In the genomic region with DNA sequence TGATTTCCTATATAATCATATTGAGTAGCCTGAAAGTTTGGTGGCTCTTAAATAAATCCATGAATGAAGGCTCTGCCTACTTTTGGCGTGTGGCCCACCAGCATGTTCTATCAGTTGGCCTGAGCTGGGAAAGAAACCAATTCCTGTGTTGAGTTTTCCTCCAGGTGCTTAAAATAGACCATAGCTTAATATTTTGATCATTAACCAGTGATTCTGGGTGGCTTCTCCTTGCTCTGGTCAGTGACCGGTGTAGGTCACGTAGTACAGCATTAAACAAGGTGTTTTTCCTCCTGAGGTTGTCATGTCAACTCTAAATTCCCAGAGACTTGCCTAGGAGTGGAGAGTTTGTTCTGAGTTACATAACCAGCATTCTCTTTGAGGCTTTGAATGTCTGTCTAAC, we compare ENCODE assay signal across 21 cellular contexts. TPM values are rescaled to one million over a fixed set of nuclear protein-coding genes. Genes with fewer than 3 reads are reported as not detected.
DNase-seq lines count a peak whose midpoint lies in the region; ATAC-seq and TF ChIP-seq lines count a peak whose summit lies in the region.
"Had no signal": no experiment of that assay in that cellular context is flagged by ENCODE, and none has a peak within 500 bp of the region (broad histone marks: within the 10 kb centered on the region; RNA-seq: fewer than 3 reads in every experiment).

No MANE protein-coding gene starts in this region.

- DNase-seq in Right ventricle myocardium superior: peak; percentile 45
- DNase-seq in right atrium auricular region (ENCODE audit: low spot score): no peak
- DNase-seq in right cardiac atrium: peak in 2 of 3 donors; percentile 26 to 69
- peak in 2 of 3 donors; percentile 39 to 49 for DNase-seq in mucosa of descending colon
- DNase-seq in upper lobe of right lung: no peak
- no peak for DNase-seq in SW480 (ENCODE audit: low spot score)
- no peak for DNase-seq in activated naive CD8-positive, alpha-beta T cell treated with anti-CD3 and anti-CD28 coated beads, Interleukin-2, amount 50 U/mL, for 24 hours
- DNase-seq: ACHN; activated CD4-positive, alpha-beta memory T cell treated with anti-CD3 and anti-CD28 coated beads, Interleukin-2, amount 10 ng/mL, durations not matched to agents 7 days and 5 days; CD4-positive, alpha-beta T cell; foreskin melanocyte; GM23248; Kasumi-1; naive thymus-derived CD8-positive, alpha-beta T cell; NCI-H1417; stimulated activated naive CD8-positive, alpha-beta T cell treated with anti-CD3 and anti-CD28 coated beads, Interleukin-15, amount 100 ng/mL, for 72 hours had no signal

- no peaks in the 10 kb centered on the region for H3K9me3 Mint-ChIP-seq in activated naive CD8-positive, alpha-beta T cell treated with anti-CD3 and anti-CD28 coated beads, Interleukin-2, amount 50 U/mL, for 24 hours
- H3K9me3 Mint-ChIP-seq: activated CD4-positive, alpha-beta memory T cell treated with anti-CD3 and anti-CD28 coated beads, Interleukin-2, amount 10 ng/mL, durations not matched to agents 7 days and 5 days; CD4-positive, alpha-beta T cell; naive thymus-derived CD8-positive, alpha-beta T cell; stimulated activated naive CD8-positive, alpha-beta T cell treated with anti-CD3 and anti-CD28 coated beads, Interleukin-15, amount 100 ng/mL, for 72 hours had no signal

- H3K27ac ChIP-seq in right atrium auricular region: no peak overlapping the region
- H3K27ac ChIP-seq in right cardiac atrium (ENCODE audit: low read length): no peak overlapping the region
- peak overlapping the region; percentile 43 for H3K27ac ChIP-seq in upper lobe of right lung
- H3K27ac ChIP-seq: GM23248, vagina, VCaP had no signal

- H3K4me1 Mint-ChIP-seq in activated naive CD8-positive, alpha-beta T cell treated with anti-CD3 and anti-CD28 coated beads, Interleukin-2, amount 50 U/mL, for 24 hours: peaks cover 71% of the 10 kb centered on the region

- H3K4me3 Mint-ChIP-seq in activated naive CD8-positive, alpha-beta T cell treated with anti-CD3 and anti-CD28 coated beads, Interleukin-2, amount 50 U/mL, for 24 hours: no peak overlapping the region
- H3K4me3 Mint-ChIP-seq: CD4-positive, alpha-beta T cell; naive thymus-derived CD8-positive, alpha-beta T cell; stimulated activated naive CD8-positive, alpha-beta T cell treated with anti-CD3 and anti-CD28 coated beads, Interleukin-15, amount 100 ng/mL, for 72 hours had no signal

- H3K27me3 ChIP-seq in right atrium auricular region (no peaks in the 10 kb centered on the region), right cardiac atrium (ENCODE audit: control insufficient read depth, insufficient read depth) (no peaks in the 10 kb centered on the region), upper lobe of right lung (no peaks in the 10 kb centered on the region)
- H3K27me3 ChIP-seq: vagina had no signal

- H3K9me3 ChIP-seq in right atrium auricular region (no peaks in the 10 kb centered on the region), right cardiac atrium (ENCODE audit: control insufficient read depth, low read length) (no peaks in the 10 kb centered on the region), mucosa of descending colon (no peaks in the 10 kb centered on the region), upper lobe of right lung (no peaks in the 10 kb centered on the region)
- H3K9me3 ChIP-seq: vagina had no signal

- ATAC-seq in Right ventricle myocardium superior (ENCODE audit: poor library complexity): peak; percentile 56
- ATAC-seq in right cardiac atrium: peak in 1 of 2 donors; percentile 25
- ATAC-seq in mucosa of descending colon: peak; percentile 8
- ATAC-seq in upper lobe of right lung: peak; percentile 77
- ATAC-seq in HG03342 (IDR thresholded peaks at IDR 0.05; ENCODE audit: unreplicated experiment): no peak
- no peak for ATAC-seq in activated naive CD8-positive, alpha-beta T cell treated with anti-CD3 and anti-CD28 coated beads, Interleukin-2, amount 50 U/mL, for 24 hours
- ATAC-seq: naive thymus-derived CD8-positive, alpha-beta T cell; stimulated activated naive CD8-positive, alpha-beta T cell treated with anti-CD3 and anti-CD28 coated beads, Interleukin-15, amount 100 ng/mL, for 72 hours had no signal

- H3K4me3 ChIP-seq in right atrium auricular region: no peak overlapping the region
- H3K4me3 ChIP-seq in right cardiac atrium (ENCODE audit: low read length): no peak overlapping the region
- no peak overlapping the region for H3K4me3 ChIP-seq in mucosa of descending colon
- no peak overlapping the region for H3K4me3 ChIP-seq in upper lobe of right lung
- H3K4me3 ChIP-seq: GM23248, vagina had no signal

- no peak overlapping the region for H3K27ac Mint-ChIP-seq in activated naive CD8-positive, alpha-beta T cell treated with anti-CD3 and anti-CD28 coated beads, Interleukin-2, amount 50 U/mL, for 24 hours
- H3K27ac Mint-ChIP-seq: activated CD4-positive, alpha-beta memory T cell treated with anti-CD3 and anti-CD28 coated beads, Interleukin-2, amount 10 ng/mL, durations not matched to agents 7 days and 5 days; CD4-positive, alpha-beta T cell; naive thymus-derived CD8-positive, alpha-beta T cell; progenitor cell of endocrine pancreas; stimulated activated naive CD8-positive, alpha-beta T cell treated with anti-CD3 and anti-CD28 coated beads, Interleukin-15, amount 100 ng/mL, for 72 hours had no signal

- H3K36me3 ChIP-seq in right atrium auricular region (no peaks in the 10 kb centered on the region), mucosa of descending colon (ENCODE audit: low read depth) (no peaks in the 10 kb centered on the region), upper lobe of right lung (no peaks in the 10 kb centered on the region)
- H3K36me3 ChIP-seq: vagina had no signal

- TF ChIP-seq CTCF in right atrium auricular region (IDR thresholded peaks at IDR 0.05): no peak
- no peak for TF ChIP-seq CTCF in mucosa of descending colon (IDR thresholded peaks at IDR 0.05)
- TF ChIP-seq CTCF in upper lobe of right lung (IDR thresholded peaks at IDR 0.05): no peak

- no peaks in the 10 kb centered on the region for H3K36me3 Mint-ChIP-seq in activated naive CD8-positive, alpha-beta T cell treated with anti-CD3 and anti-CD28 coated beads, Interleukin-2, amount 50 U/mL, for 24 hours (ENCODE audit: low read depth)
- H3K36me3 Mint-ChIP-seq: naive thymus-derived CD8-positive, alpha-beta T cell had no signal

- 44% methylated on average over 3 of the region's 3 CpGs for WGBS in right cardiac atrium

- H3K4me1 ChIP-seq in right atrium auricular region (no peaks in the 10 kb centered on the region), right cardiac atrium (ENCODE audit: control insufficient read depth, insufficient read depth, low read length) (peaks cover 4% of the 10 kb centered on the region), mucosa of descending colon (ENCODE audit: low read depth) (no peaks in the 10 kb centered on the region), upper lobe of right lung (no peaks in the 10 kb centered on the region)

- H3K27me3 Mint-ChIP-seq in activated naive CD8-positive, alpha-beta T cell treated with anti-CD3 and anti-CD28 coated beads, Interleukin-2, amount 50 U/mL, for 24 hours: no peaks in the 10 kb centered on the region
- H3K27me3 Mint-ChIP-seq: activated CD4-positive, alpha-beta memory T cell treated with anti-CD3 and anti-CD28 coated beads, Interleukin-2, amount 10 ng/mL, durations not matched to agents 7 days and 5 days; CD4-positive, alpha-beta T cell; naive thymus-derived CD8-positive, alpha-beta T cell; progenitor cell of endocrine pancreas; stimulated activated naive CD8-positive, alpha-beta T cell treated with anti-CD3 and anti-CD28 coated beads, Interleukin-15, amount 100 ng/mL, for 72 hours had no signal

- intact Hi-C loops in Right ventricle myocardium superior (cut with DNase I) (no loop called here), right cardiac atrium (cut with DNase I) (no loop called here), mucosa of descending colon (cut with DNase I, micrococcal nuclease) (loop anchor here in 1 of 2 donors (5.0 kb wide), 1 partner anchor 110 kb away; no protein-coding TSS in a partner anchor), upper lobe of right lung (cut with DNase I) (no loop called here)

RNA-seq across cellular contexts. Expression of a gene that starts 1.3 kb away (rescaled TPM):
- total RNA-seq in Right ventricle myocardium superior (not detected), right atrium auricular region (not detected), right cardiac atrium (not detected), mucosa of descending colon (100 to 1,000 TPM in 2 of 3 donors, 10 to 100 TPM in 1; 98.2 to 276 (median 169) TPM), upper lobe of right lung (0.26 TPM)
- polyA plus RNA-seq in right cardiac atrium: not detected
- total RNA-seq: chondrocyte, GM23248, progenitor cell of endocrine pancreas, vagina had no signal
- polyA plus RNA-seq: GM23248 had no signal

Comparison
In these comparisons a context has a peak if more than half of its experiments do, and no peak if none do; other contexts are left out.
1. DNase-seq: peak in Right ventricle myocardium superior (single experiment), right cardiac atrium (2 of 3) and mucosa of descending colon (2 of 3); none in right atrium auricular region (single experiment), upper lobe of right lung (single experiment), SW480 (single experiment) and activated naive CD8-positive, alpha-beta T cell treated with anti-CD3 and anti-CD28 coated beads, Interleukin-2, amount 50 U/mL, for 24 hours (single experiment).
2. ATAC-seq: peak in Right ventricle myocardium superior (single experiment), mucosa of descending colon (single experiment) and upper lobe of right lung (single experiment); none in HG03342 (single experiment) and activated naive CD8-positive, alpha-beta T cell treated with anti-CD3 and anti-CD28 coated beads, Interleukin-2, amount 50 U/mL, for 24 hours (single experiment).
3. RNA of a gene that starts 1.3 kb away (total RNA-seq): 98.2 to 276 TPM in mucosa of descending colon; 0.26 TPM in upper lobe of right lung (single experiment), not detected in Right ventricle myocardium superior (single experiment), not detected in right atrium auricular region and not detected in right cardiac atrium; every median in the first group is over 10 times any median in the second.